1 cellular context compared by ENCODE assay signal in the genomic region with DNA sequence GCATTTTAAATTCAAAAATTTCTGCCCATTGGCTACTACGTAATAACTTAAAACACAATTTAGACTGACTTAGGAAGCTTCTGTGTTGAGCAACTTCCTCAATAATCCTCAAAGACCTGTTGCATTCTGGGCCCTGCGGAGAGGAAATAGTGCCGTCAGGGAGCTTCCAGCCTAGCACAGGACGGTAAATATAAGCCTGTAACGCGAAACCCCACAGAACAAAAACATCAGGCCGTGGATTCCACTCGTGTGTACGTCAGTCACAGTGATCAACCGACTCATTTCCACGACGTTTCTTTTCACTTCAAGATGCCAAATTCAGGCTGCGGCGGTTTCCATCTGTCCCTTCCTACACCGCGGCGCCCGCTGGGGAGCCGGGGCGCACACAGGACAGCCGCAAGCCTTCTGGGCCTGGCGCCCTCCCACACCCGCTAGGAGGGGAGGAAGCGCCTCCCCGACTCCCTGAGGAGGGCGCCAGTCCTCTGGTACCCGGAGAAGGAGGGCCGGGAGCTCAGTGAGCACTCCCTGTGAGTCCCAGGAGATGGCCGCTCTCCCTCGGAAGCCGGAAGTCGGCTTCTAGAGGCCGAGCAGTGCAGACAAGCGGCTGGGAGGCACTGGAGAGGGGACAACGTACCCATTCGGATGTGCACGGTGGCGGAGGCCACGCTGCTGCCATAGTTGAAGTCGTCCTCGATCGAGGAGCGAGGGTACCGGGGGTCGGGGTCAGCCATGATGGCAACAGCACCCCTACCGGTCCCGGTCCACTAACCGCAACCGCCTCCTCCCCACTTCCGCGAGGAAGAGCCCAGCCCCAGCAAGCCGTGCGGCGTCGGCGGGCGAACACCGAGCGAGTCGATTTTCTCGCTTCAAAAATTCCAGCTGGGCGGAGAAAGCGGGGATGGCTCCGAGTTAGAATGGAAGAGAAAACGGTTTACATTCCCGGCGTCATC.
A peak's percentile ranks its signal among the peaks of the same experiment; 100 is the strongest.
TF ChIP-seq lines count a peak whose summit lies in the region.

A gene with protein sequence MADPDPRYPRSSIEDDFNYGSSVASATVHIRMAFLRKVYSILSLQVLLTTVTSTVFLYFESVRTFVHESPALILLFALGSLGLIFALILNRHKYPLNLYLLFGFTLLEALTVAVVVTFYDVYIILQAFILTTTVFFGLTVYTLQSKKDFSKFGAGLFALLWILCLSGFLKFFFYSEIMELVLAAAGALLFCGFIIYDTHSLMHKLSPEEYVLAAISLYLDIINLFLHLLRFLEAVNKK (minus strand): TSS at position 776 of the 950 bp plus-strand sequence. CDS start 45 bp downstream, at position 731.

TF ChIP-seq in HEK293, 187 proteins besides CTCF, POLR2A, EP300 and RAD21 (continued from another document):
- TF ChIP-seq SP2 (tag by site-specific recombination; IDR thresholded peaks at IDR 0.05) (peak; percentile 85), REPIN1 (tag by site-specific recombination; IDR thresholded peaks at IDR 0.05; ENCODE audit: low read depth) (peak; percentile 72; the same call in 1 of the 2 replicates), ZNF521 (tag by site-specific recombination; IDR thresholded peaks at IDR 0.05) (no peak), ZNF37A (tag by site-specific recombination; IDR thresholded peaks at IDR 0.05) (peak; percentile 85), KLF16 (tag by site-specific recombination; IDR thresholded peaks at IDR 0.05) (peak; percentile 95), ZNF549 (tag by site-specific recombination; IDR thresholded peaks at IDR 0.05) (no peak), HOXC10 (CRISPR knock-in tag; IDR thresholded peaks at IDR 0.05) (no peak), ZBTB21 (tag by site-specific recombination; IDR thresholded peaks at IDR 0.05) (peak; percentile 71), ZNF530 (tag by site-specific recombination; IDR thresholded peaks at IDR 0.05; ENCODE audit: low read depth) (no peak), ZNF660 (tag by site-specific recombination; IDR thresholded peaks at IDR 0.05) (peak; percentile 82; the same call in 1 of the 2 replicates), ZFP41 (tag by site-specific recombination; IDR thresholded peaks at IDR 0.05; ENCODE audit: borderline replicate concordance) (no peak), ZNF132 (tag by site-specific recombination; IDR thresholded peaks at IDR 0.05; ENCODE audit: borderline replicate concordance) (no peak), ZNF621 (tag by site-specific recombination; IDR thresholded peaks at IDR 0.05) (no peak), ZFP69B (tag by site-specific recombination; IDR thresholded peaks at IDR 0.05) (no peak; the same call in none of the 2 replicates), ZBTB17 (tag by site-specific recombination; IDR thresholded peaks at IDR 0.05) (peak; percentile 99), SP7 (tag by site-specific recombination; IDR thresholded peaks at IDR 0.05) (peak; percentile 88), ZNF366 (tag by site-specific recombination; conservative IDR thresholded peaks at IDR 0.05) (peak; percentile 92), ZSCAN23 (tag by site-specific recombination; IDR thresholded peaks at IDR 0.05) (peak; percentile 72; the same call in 1 of the 2 replicates), ZEB2 (tag by site-specific recombination; IDR thresholded peaks at IDR 0.05) (peak; percentile 99), ZNF112 (tag by site-specific recombination; IDR thresholded peaks at IDR 0.05) (no peak), ZNF202 (tag by site-specific recombination; IDR thresholded peaks at IDR 0.05; ENCODE audit: borderline replicate concordance) (no peak), ZNF48 (tag by site-specific recombination; IDR thresholded peaks at IDR 0.05) (no peak), ZBTB7A (tag by site-specific recombination; IDR thresholded peaks at IDR 0.05; ENCODE audit: low read depth) (peak; percentile 86; the same call in 1 of the 2 replicates), ZNF169 (tag by site-specific recombination; IDR thresholded peaks at IDR 0.05) (no peak), ZNF548 (tag by site-specific recombination; IDR thresholded peaks at IDR 0.05) (no peak)
- TF ChIP-seq, protein P1, sequence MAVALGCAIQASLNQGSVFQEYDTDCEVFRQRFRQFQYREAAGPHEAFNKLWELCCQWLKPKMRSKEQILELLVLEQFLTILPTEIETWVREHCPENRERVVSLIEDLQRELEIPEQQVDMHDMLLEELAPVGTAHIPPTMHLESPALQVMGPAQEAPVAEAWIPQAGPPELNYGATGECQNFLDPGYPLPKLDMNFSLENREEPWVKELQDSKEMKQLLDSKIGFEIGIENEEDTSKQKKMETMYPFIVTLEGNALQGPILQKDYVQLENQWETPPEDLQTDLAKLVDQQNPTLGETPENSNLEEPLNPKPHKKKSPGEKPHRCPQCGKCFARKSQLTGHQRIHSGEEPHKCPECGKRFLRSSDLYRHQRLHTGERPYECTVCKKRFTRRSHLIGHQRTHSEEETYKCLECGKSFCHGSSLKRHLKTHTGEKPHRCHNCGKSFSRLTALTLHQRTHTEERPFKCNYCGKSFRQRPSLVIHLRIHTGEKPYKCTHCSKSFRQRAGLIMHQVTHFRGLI (tag by site-specific recombination; IDR thresholded peaks at IDR 0.05): peak; percentile 89
- TF ChIP-seq, protein P2, sequence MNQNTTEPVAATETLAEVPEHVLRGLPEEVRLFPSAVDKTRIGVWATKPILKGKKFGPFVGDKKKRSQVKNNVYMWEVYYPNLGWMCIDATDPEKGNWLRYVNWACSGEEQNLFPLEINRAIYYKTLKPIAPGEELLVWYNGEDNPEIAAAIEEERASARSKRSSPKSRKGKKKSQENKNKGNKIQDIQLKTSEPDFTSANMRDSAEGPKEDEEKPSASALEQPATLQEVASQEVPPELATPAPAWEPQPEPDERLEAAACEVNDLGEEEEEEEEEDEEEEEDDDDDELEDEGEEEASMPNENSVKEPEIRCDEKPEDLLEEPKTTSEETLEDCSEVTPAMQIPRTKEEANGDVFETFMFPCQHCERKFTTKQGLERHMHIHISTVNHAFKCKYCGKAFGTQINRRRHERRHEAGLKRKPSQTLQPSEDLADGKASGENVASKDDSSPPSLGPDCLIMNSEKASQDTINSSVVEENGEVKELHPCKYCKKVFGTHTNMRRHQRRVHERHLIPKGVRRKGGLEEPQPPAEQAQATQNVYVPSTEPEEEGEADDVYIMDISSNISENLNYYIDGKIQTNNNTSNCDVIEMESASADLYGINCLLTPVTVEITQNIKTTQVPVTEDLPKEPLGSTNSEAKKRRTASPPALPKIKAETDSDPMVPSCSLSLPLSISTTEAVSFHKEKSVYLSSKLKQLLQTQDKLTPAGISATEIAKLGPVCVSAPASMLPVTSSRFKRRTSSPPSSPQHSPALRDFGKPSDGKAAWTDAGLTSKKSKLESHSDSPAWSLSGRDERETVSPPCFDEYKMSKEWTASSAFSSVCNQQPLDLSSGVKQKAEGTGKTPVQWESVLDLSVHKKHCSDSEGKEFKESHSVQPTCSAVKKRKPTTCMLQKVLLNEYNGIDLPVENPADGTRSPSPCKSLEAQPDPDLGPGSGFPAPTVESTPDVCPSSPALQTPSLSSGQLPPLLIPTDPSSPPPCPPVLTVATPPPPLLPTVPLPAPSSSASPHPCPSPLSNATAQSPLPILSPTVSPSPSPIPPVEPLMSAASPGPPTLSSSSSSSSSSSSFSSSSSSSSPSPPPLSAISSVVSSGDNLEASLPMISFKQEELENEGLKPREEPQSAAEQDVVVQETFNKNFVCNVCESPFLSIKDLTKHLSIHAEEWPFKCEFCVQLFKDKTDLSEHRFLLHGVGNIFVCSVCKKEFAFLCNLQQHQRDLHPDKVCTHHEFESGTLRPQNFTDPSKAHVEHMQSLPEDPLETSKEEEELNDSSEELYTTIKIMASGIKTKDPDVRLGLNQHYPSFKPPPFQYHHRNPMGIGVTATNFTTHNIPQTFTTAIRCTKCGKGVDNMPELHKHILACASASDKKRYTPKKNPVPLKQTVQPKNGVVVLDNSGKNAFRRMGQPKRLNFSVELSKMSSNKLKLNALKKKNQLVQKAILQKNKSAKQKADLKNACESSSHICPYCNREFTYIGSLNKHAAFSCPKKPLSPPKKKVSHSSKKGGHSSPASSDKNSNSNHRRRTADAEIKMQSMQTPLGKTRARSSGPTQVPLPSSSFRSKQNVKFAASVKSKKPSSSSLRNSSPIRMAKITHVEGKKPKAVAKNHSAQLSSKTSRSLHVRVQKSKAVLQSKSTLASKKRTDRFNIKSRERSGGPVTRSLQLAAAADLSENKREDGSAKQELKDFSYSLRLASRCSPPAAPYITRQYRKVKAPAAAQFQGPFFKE (tag by site-specific recombination; IDR thresholded peaks at IDR 0.05; ENCODE audit: borderline replicate concordance): no peak
- TF ChIP-seq, protein P3, sequence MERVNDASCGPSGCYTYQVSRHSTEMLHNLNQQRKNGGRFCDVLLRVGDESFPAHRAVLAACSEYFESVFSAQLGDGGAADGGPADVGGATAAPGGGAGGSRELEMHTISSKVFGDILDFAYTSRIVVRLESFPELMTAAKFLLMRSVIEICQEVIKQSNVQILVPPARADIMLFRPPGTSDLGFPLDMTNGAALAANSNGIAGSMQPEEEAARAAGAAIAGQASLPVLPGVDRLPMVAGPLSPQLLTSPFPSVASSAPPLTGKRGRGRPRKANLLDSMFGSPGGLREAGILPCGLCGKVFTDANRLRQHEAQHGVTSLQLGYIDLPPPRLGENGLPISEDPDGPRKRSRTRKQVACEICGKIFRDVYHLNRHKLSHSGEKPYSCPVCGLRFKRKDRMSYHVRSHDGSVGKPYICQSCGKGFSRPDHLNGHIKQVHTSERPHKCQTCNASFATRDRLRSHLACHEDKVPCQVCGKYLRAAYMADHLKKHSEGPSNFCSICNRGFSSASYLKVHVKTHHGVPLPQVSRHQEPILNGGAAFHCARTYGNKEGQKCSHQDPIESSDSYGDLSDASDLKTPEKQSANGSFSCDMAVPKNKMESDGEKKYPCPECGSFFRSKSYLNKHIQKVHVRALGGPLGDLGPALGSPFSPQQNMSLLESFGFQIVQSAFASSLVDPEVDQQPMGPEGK (tag by site-specific recombination; IDR thresholded peaks at IDR 0.05): peak; percentile 97
- TF ChIP-seq, protein P4, sequence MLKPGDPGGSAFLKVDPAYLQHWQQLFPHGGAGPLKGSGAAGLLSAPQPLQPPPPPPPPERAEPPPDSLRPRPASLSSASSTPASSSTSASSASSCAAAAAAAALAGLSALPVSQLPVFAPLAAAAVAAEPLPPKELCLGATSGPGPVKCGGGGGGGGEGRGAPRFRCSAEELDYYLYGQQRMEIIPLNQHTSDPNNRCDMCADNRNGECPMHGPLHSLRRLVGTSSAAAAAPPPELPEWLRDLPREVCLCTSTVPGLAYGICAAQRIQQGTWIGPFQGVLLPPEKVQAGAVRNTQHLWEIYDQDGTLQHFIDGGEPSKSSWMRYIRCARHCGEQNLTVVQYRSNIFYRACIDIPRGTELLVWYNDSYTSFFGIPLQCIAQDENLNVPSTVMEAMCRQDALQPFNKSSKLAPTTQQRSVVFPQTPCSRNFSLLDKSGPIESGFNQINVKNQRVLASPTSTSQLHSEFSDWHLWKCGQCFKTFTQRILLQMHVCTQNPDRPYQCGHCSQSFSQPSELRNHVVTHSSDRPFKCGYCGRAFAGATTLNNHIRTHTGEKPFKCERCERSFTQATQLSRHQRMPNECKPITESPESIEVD (tag by site-specific recombination; IDR thresholded peaks at IDR 0.05): 0 out of 2 replicates have a peak, but pooled peaks have one; percentile 7
TF ChIP-seq in HEK293: peak in this region for 94.
